18 cellular contexts compared by ENCODE assay signal in genomic region chr18:48453330-48454063, GRCh38. TPM values are rescaled to one million over a fixed set of nuclear protein-coding genes. Genes with fewer than 3 reads are reported as not detected.
DNase-seq lines count a peak whose midpoint lies in the region; TF ChIP-seq lines count a peak whose summit lies in the region.
"Had no signal": no experiment of that assay in that cellular context is flagged by ENCODE, and none has a peak within 500 bp of the region (broad histone marks: within the 10 kb centered on the region; RNA-seq: fewer than 3 reads in every experiment).

No MANE protein-coding gene starts in this region.

- peak overlapping the region; percentile 70 for H4K8ac ChIP-seq in trophoblast cell (ENCODE audit: low read depth, low read length)

- H2BK5ac ChIP-seq in trophoblast cell (ENCODE audit: low read depth, low read length, poor library complexity): peak overlapping the region; percentile 73

- H4K12ac ChIP-seq in trophoblast cell (ENCODE audit: low read depth, low read length): no peak overlapping the region

- no peaks in the 10 kb centered on the region for H3K9me3 Mint-ChIP-seq in Calu3 (ENCODE audit: low read depth, unreplicated experiment)
- H3K9me3 Mint-ChIP-seq: activated naive CD4-positive, alpha-beta T cell treated with anti-CD3 and anti-CD28 coated beads, Interleukin-2, amount 50 U/mL, for 72 hours; activated T-cell treated with anti-CD3 and anti-CD28 coated beads, Interleukin-2, amount 50 U/mL, for 4 hours had no signal

- H3K36me3 Mint-ChIP-seq in Calu3 (ENCODE audit: insufficient read depth, unreplicated experiment): peaks cover 12% of the 10 kb centered on the region
- H3K36me3 Mint-ChIP-seq: activated naive CD4-positive, alpha-beta T cell treated with anti-CD3 and anti-CD28 coated beads, Interleukin-2, amount 50 U/mL, for 72 hours had no signal

- peak overlapping the region; percentile 56 for H2AK5ac ChIP-seq in trophoblast cell (ENCODE audit: low read length)

- peak overlapping the region; percentile 10 for H3K4me3 Mint-ChIP-seq in Calu3 (ENCODE audit: low read depth, unreplicated experiment)
- H3K4me3 Mint-ChIP-seq: activated T-cell treated with anti-CD3 and anti-CD28 coated beads, Interleukin-2, amount 50 U/mL, for 4 hours had no signal

- H3K4me3 ChIP-seq in ascending aorta (no peak overlapping the region), trophoblast cell (ENCODE audit: low read depth, low read length) (no peak overlapping the region)
- H3K4me3 ChIP-seq: A549, gastrocnemius medialis had no signal

- H3K27me3 ChIP-seq in ascending aorta: no peaks in the 10 kb centered on the region
- no peaks in the 10 kb centered on the region for H3K27me3 ChIP-seq in trophoblast cell (ENCODE audit: insufficient read depth, low read length)
- H3K27me3 ChIP-seq: gastrocnemius medialis had no signal

- no peak overlapping the region for H3K23ac ChIP-seq in trophoblast cell (ENCODE audit: low read length)

- no peak overlapping the region for H3K4ac ChIP-seq in trophoblast cell (ENCODE audit: low read depth, low read length)

- no TSS peak for BruUV-seq in Calu3 (replicated peaks; lab: Mats Ljungman, UMichigan)

- no peaks in the 10 kb centered on the region for H3K9me3 ChIP-seq in ascending aorta
- H3K9me3 ChIP-seq in trophoblast cell (ENCODE audit: insufficient read depth, low read depth, low read length): no peaks in the 10 kb centered on the region
- H3K9me3 ChIP-seq: A549, gastrocnemius medialis had no signal

- peaks cover 18% of the 10 kb centered on the region for H3K79me1 ChIP-seq in trophoblast cell (ENCODE audit: low read length)

- H2BK120ac ChIP-seq in trophoblast cell (ENCODE audit: insufficient read depth, low read length, poor library complexity): peak overlapping the region; percentile 75

- CTCF ChIA-PET in Calu3 (lab: Charles Lee): no interaction called here

- peaks cover 9% of the 10 kb centered on the region for H3K79me2 ChIP-seq in trophoblast cell (ENCODE audit: control insufficient read depth, insufficient read depth, low read length, poor library complexity)

- in situ Hi-C loops in GM13977 (cut with MboI; ENCODE audit: low pct_unique_long_range_greater_than_20kb, low sequenced_read_pairs, unreplicated experiment): no loop called here

- no peaks in the 10 kb centered on the region for H3K36me3 ChIP-seq in ascending aorta
- H3K36me3 ChIP-seq in trophoblast cell (ENCODE audit: control insufficient read depth in 1 of 2, insufficient read depth in 2 of 2, low read length in 2 of 2): no peaks in the 10 kb centered on the region
- H3K36me3 ChIP-seq: gastrocnemius medialis had no signal

- intact Hi-C loops in Calu3 (cut with micrococcal nuclease; ENCODE audit: unreplicated experiment): no loop called here
- intact Hi-C loops in ascending aorta (cut with DNase I): no loop called here
- intact Hi-C loops in head of caudate nucleus (cut with DNase I): no loop called here

- peak overlapping the region; percentile 80 for H3K18ac ChIP-seq in trophoblast cell (ENCODE audit: low read length)

- H4K91ac ChIP-seq in trophoblast cell (ENCODE audit: low read depth, low read length): peak overlapping the region; percentile 84

- TF ChIP-seq CTCF in Calu3 (IDR thresholded peaks at IDR 0.05; ENCODE audit: unreplicated experiment) (no peak), ascending aorta (IDR thresholded peaks at IDR 0.05) (no peak), GM13977 (IDR thresholded peaks at IDR 0.05; ENCODE audit: extremely low read depth, insufficient read depth, missing control alignments) (no peak)

- H3K27ac ChIP-seq in ascending aorta (peak overlapping the region; percentile 73 to 77), trophoblast cell (ENCODE audit: low read depth, low read length) (peak overlapping the region; percentile 72)
- H3K27ac ChIP-seq: A549, C4-2B, gastrocnemius medialis had no signal

- peaks cover 11 to 14% of the 10 kb centered on the region in 2 donors for H3K4me1 ChIP-seq in ascending aorta
- peaks cover 36 to 41% of the 10 kb centered on the region in 2 experiments for H3K4me1 ChIP-seq in trophoblast cell (ENCODE audit: control insufficient read depth in 1 of 2, insufficient read depth in 2 of 2, low read length in 2 of 2)
- H3K4me1 ChIP-seq: A549, gastrocnemius medialis had no signal

- H2BK12ac ChIP-seq in trophoblast cell (ENCODE audit: low read length): peak overlapping the region; percentile 67

- peak overlapping the region; percentile 0 for H3K4me2 ChIP-seq in trophoblast cell (ENCODE audit: low read length)
- H3K4me2 ChIP-seq: A549 had no signal

- H3K27me3 Mint-ChIP-seq in Calu3 (ENCODE audit: unreplicated experiment): peaks cover 28% of the 10 kb centered on the region

- peaks cover 48% of the 10 kb centered on the region for H3K4me1 Mint-ChIP-seq in Calu3 (ENCODE audit: low read depth, unreplicated experiment)

- DNase-seq in Calu3 (peak; percentile 49), ascending aorta (ENCODE audit: low spot score in 2 of 2) (no peak), islet precursor cell (peak; percentile 86), trophoblast cell (peak; percentile 94 to 97), head of caudate nucleus (no peak), GDM1 (lab: John Stamatoyannopoulos, UW) (no peak), SHP77 (lab: John Stamatoyannopoulos, UW) (no peak), GM13977 (ENCODE audit: low spot score) (no peak)
- DNase-seq: activated CD4-positive, alpha-beta T cell treated with anti-CD3 and anti-CD28 coated beads, Interleukin-2, amount 50 U/mL, for 1 hour; activated T-cell treated with anti-CD3 and anti-CD28 coated beads, Interleukin-2, amount 50 U/mL, for 4 hours; DMS53; gastrocnemius medialis; MM.1S; NCI-H1694 treated with DMSO at 0.1 percent for 48 hours; NCI-H524 had no signal

- peak overlapping the region; percentile 13 for H3K27ac Mint-ChIP-seq in Calu3 (ENCODE audit: unreplicated experiment)
- H3K27ac Mint-ChIP-seq: activated naive CD4-positive, alpha-beta T cell treated with anti-CD3 and anti-CD28 coated beads, Interleukin-2, amount 50 U/mL, for 72 hours had no signal

- H3K14ac ChIP-seq in trophoblast cell (ENCODE audit: low read length): peak overlapping the region; percentile 62

- WGBS in trophoblast cell (ENCODE audit: extremely low coverage, insufficient coverage, insufficient read length): no CpG with 5 or more reads among the region's 9 CpGs

- H3K9ac ChIP-seq in trophoblast cell (ENCODE audit: low read length): no peak overlapping the region

- no peak overlapping the region for H2AFZ ChIP-seq in trophoblast cell (ENCODE audit: insufficient read depth, low read length, poor library complexity)

RNA-seq across cellular contexts. Expression of gene ZBTB7C, which starts 44.3 kb away (rescaled TPM):
- total RNA-seq in Calu3 (2022) (not detected in 2 replicates), ascending aorta (8.1 TPM)
- polyA plus RNA-seq in trophoblast cell (2013): 10.2 and 10.9 TPM in 2 replicates
- total RNA-seq: activated naive CD4-positive, alpha-beta T cell treated with anti-CD3 and anti-CD28 coated beads, Interleukin-2, amount 50 U/mL, for 72 hours had no signal

Comparison
In these comparisons a context has a peak if more than half of its experiments do, and no peak if none do; other contexts are left out.
1. DNase-seq: peak in Calu3 (single experiment), islet precursor cell (single experiment) and trophoblast cell (2 of 2); none in ascending aorta (0 of 2), head of caudate nucleus (0 of 42), GDM1 (single experiment), SHP77 (0 of 2) and GM13977 (single experiment).